ENCODE assay signal across 10 cellular contexts in the genomic region with DNA sequence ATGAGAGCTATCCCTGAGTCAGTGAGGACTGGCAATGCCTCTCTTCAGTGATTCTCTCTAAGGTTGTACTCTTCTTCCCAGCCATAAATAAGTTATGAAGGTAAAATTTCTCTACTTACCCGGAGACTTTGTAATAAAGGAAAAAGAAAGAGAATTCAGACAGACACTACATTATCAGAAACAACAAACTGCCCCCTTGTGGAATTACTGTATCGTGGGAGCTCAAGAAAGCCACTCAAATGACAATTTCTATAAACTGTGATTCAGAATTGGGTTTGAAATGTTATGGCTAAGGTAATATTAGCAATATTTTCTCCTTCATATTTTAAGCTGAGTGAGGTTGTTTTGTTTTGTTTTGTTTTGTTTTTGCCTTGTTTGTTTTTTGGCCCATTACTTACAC.
A peak's percentile ranks its signal among the peaks of the same experiment; 100 is the strongest.
DNase-seq lines count a peak whose midpoint lies in the region; ATAC-seq and TF ChIP-seq lines count a peak whose summit lies in the region.
"Had no signal": no experiment of that assay in that cellular context is flagged by ENCODE, and none has a peak within 500 bp of the region (broad histone marks: within the 10 kb centered on the region; RNA-seq: fewer than 3 reads in every experiment).

No MANE protein-coding gene starts in this region.

- H3K27me3 Mint-ChIP-seq in progenitor cell of endocrine pancreas, result no peaks in the 10 kb centered on the region
- peaks cover 19% of the 10 kb centered on the region for H3K27me3 Mint-ChIP-seq in stimulated activated memory B cell treated with anti-CD40 and anti-IgM and Interleukin-4, amounts not matched to agents 10 μg/mL and 1 μg/mL and 100 μg/mL, for 72 hours

- DNase-seq in NCI-H748 (lab: John Stamatoyannopoulos, UW; ENCODE audit: unreplicated experiment), result peak; percentile 6
- DNase-seq in NCI-H748 treated with DMSO at 0.1 percent for 48 hours (lab: John Stamatoyannopoulos, UW), result no peak
- DNase-seq in Jurkat, Clone E6-1 (ENCODE audit: low read depth, low spot score), result peak; percentile 14
- peak; percentile 15 for DNase-seq in brain microvascular endothelial cell
- no peak for DNase-seq in progenitor cell of endocrine pancreas (ENCODE audit: low spot score, unreplicated experiment)
- no peak for DNase-seq in NCI-H510A (lab: John Stamatoyannopoulos, UW)

- no peaks in the 10 kb centered on the region for H3K36me3 Mint-ChIP-seq in progenitor cell of endocrine pancreas (ENCODE audit: insufficient read depth)
- H3K36me3 Mint-ChIP-seq in stimulated activated memory B cell treated with anti-CD40 and anti-IgM and Interleukin-4, amounts not matched to agents 10 μg/mL and 1 μg/mL and 100 μg/mL, for 72 hours, result no peaks in the 10 kb centered on the region
- H3K36me3 Mint-ChIP-seq: CD4-positive, CD25-positive, alpha-beta regulatory T cell; memory B cell had no signal

- H3K27ac ChIP-seq in brain microvascular endothelial cell, result no peak overlapping the region

- H3K27me3 ChIP-seq in brain microvascular endothelial cell (replicated peaks), result no peaks in the 10 kb centered on the region

- H3K9me3 Mint-ChIP-seq in progenitor cell of endocrine pancreas (ENCODE audit: low read depth), result peaks cover 4% of the 10 kb centered on the region
- no peaks in the 10 kb centered on the region for H3K9me3 Mint-ChIP-seq in stimulated activated memory B cell treated with anti-CD40 and anti-IgM and Interleukin-4, amounts not matched to agents 10 μg/mL and 1 μg/mL and 100 μg/mL, for 72 hours
- H3K9me3 Mint-ChIP-seq: memory B cell had no signal

- H3K4me3 ChIP-seq in Jurkat, Clone E6-1 (ENCODE audit: low read length), result no peak overlapping the region
- no peak overlapping the region for H3K4me3 ChIP-seq in brain microvascular endothelial cell (ENCODE audit: low read depth, low read length)

- H3K4me1 Mint-ChIP-seq in progenitor cell of endocrine pancreas (ENCODE audit: low read depth), result no peaks in the 10 kb centered on the region
- no peaks in the 10 kb centered on the region for H3K4me1 Mint-ChIP-seq in stimulated activated memory B cell treated with anti-CD40 and anti-IgM and Interleukin-4, amounts not matched to agents 10 μg/mL and 1 μg/mL and 100 μg/mL, for 72 hours
- H3K4me1 Mint-ChIP-seq: CD4-positive, CD25-positive, alpha-beta regulatory T cell; memory B cell had no signal

- H3K27ac Mint-ChIP-seq in progenitor cell of endocrine pancreas, result no peak overlapping the region
- H3K27ac Mint-ChIP-seq in stimulated activated memory B cell treated with anti-CD40 and anti-IgM and Interleukin-4, amounts not matched to agents 10 μg/mL and 1 μg/mL and 100 μg/mL, for 72 hours, result no peak overlapping the region
- H3K27ac Mint-ChIP-seq: CD4-positive, CD25-positive, alpha-beta regulatory T cell; memory B cell had no signal

- no peak for ATAC-seq in stimulated activated memory B cell treated with anti-CD40 and anti-IgM and Interleukin-4, amounts not matched to agents 10 μg/mL and 1 μg/mL and 100 μg/mL, for 72 hours
- no peak for ATAC-seq in GM18907 (IDR thresholded peaks at IDR 0.05; ENCODE audit: unreplicated experiment)

- no peak overlapping the region for H3K4me3 Mint-ChIP-seq in progenitor cell of endocrine pancreas (ENCODE audit: low read depth)
- H3K4me3 Mint-ChIP-seq in stimulated activated memory B cell treated with anti-CD40 and anti-IgM and Interleukin-4, amounts not matched to agents 10 μg/mL and 1 μg/mL and 100 μg/mL, for 72 hours, result no peak overlapping the region
- H3K4me3 Mint-ChIP-seq: CD4-positive, CD25-positive, alpha-beta regulatory T cell; memory B cell had no signal

- no peaks in the 10 kb centered on the region for H3K36me3 ChIP-seq in brain microvascular endothelial cell (replicated peaks)

- peak; percentile 58 for TF ChIP-seq CTCF in brain microvascular endothelial cell (IDR thresholded peaks at IDR 0.05; ENCODE audit: low read depth, low read length, missing control alignments)
- peak; percentile 29 for TF ChIP-seq CTCF in progenitor cell of endocrine pancreas (IDR thresholded peaks at IDR 0.05; ENCODE audit: unreplicated experiment)

- in situ Hi-C loops in brain microvascular endothelial cell (cut with HindIII; ENCODE audit: low pct_ligation_motif_present, low sequenced_read_pairs), result no loop called here

Comparison
In these comparisons a context has a peak if more than half of its experiments do, and no peak if none do; other contexts are left out.
1. DNase-seq: peak in NCI-H748 (single experiment), Jurkat, Clone E6-1 (single experiment) and brain microvascular endothelial cell (single experiment); none in NCI-H748 treated with DMSO at 0.1 percent for 48 hours (single experiment), progenitor cell of endocrine pancreas (single experiment) and NCI-H510A (single experiment).